In the genomic region with DNA sequence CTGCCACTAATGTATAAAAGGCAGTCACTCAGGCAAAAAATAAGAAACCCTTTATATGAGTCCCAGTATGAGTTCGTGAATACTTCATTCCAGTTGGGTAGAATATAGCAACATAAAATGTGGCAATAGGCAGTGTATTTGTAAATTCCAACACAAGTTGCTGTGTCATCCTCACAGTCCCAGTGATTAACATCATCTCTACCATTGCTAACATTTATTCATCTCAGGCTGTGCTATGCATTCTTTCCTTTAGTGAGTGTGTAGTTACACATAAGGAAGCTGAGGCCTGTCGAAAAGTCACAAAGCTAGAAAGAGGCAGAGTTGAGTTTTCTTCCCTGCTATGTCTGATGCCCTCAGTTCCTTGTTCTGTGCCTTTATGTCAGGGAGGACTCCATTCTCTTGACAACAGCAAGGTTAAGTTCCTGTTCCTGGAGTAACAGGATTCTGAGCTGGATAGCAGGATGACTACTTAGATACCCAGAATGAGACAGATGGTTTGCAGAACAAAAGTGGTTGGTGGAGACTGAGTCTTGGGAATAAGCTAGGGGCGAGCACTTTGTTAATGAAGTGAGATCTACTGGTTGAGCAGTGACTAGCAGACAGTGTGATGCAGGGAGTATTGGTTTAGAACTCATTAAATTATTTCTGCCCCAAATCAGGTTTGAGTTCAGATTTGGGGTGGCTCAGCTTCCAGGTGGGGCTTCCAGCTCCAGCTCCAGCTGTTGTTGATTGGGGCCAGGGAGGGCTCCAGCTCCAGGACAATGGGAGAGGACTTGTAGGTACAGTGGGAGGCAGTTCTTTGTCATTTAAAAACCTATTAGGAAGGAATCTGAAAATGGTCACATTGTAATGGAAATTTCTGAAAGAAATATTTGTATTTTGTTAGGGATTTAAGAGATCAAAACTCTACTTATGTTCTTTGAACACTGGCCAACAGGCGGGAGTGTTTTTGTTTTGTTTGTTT, we compare ENCODE assay signal across 9 cellular contexts.
DNase-seq lines count a peak whose midpoint lies in the region; ATAC-seq and TF ChIP-seq lines count a peak whose summit lies in the region.
"Had no signal": no experiment of that assay in that cellular context is flagged by ENCODE, and none has a peak within 500 bp of the region (broad histone marks: within the 10 kb centered on the region; RNA-seq: fewer than 3 reads in every experiment).

No MANE protein-coding gene starts in this region.

- ATAC-seq in WTC11 (peak; percentile 66), GM21576 (IDR thresholded peaks at IDR 0.05; ENCODE audit: unreplicated experiment) (no peak)

- peak overlapping the region; percentile 26 to 87 (median 77) for H3K27ac ChIP-seq in stomach
- H3K27ac ChIP-seq: VCaP had no signal

- 78 to 89% (median 84%) methylated on average over 4 of the region's 4 CpGs for WGBS in stomach, 5 donors

- TF ChIP-seq EP300 in stomach (IDR thresholded peaks at IDR 0.05): no peak

- peaks cover 56 to 100% (median 82%) of the 10 kb centered on the region in 4 donors for H3K4me1 ChIP-seq in stomach

- H3K27ac Mint-ChIP-seq in WTC11: peak overlapping the region; percentile 65

- intact Hi-C loops in stomach (cut with DNase I; ENCODE audit: low total_unique reads): no loop called here

- H3K4me3 Mint-ChIP-seq in WTC11: peak overlapping the region; percentile 30

- POLR2A ChIA-PET in WTC11 (lab: Charles Lee): interaction anchor here (0.8 kb wide), 1 partner anchor 9 kb away, joined by 3 read pairs; no protein-coding TSS in a partner anchor

- TF ChIP-seq POLR2A in stomach (IDR thresholded peaks at IDR 0.05): no peak

- H3K36me3 Mint-ChIP-seq in WTC11: peaks cover 9% of the 10 kb centered on the region; the same call in 1 of the 2 replicates

- CTCF ChIA-PET in WTC11 (lab: Charles Lee): interaction anchor here (0.7 to 2.5 kb wide), 2 partner anchors 11 to 33 kb away, joined by 4 to 8 read pairs; no protein-coding TSS in a partner anchor

- H3K4me3 ChIP-seq in stomach: no peak overlapping the region

- no peaks in the 10 kb centered on the region for H3K9me3 ChIP-seq in stomach

- TF ChIP-seq CTCF in WTC11 (IDR thresholded peaks at IDR 0.05): no peak
- TF ChIP-seq CTCF in stomach (IDR thresholded peaks at IDR 0.05): no peak

- H3K36me3 ChIP-seq in stomach: peaks cover 0 to 4% (median 0%) of the 10 kb centered on the region in 4 donors

- no peaks in the 10 kb centered on the region for H3K27me3 ChIP-seq in stomach

- peaks cover 79% of the 10 kb centered on the region for H3K4me1 Mint-ChIP-seq in WTC11

- no peaks in the 10 kb centered on the region for H3K27me3 Mint-ChIP-seq in WTC11 (ENCODE audit: low read depth)

- DNase-seq in SIG-M5 treated with dmso at 0.1 percent for 504 hours (lab: John Stamatoyannopoulos, UW; ENCODE audit: unreplicated experiment): peak; percentile 63
- no peak for DNase-seq in SIG-M5 (lab: John Stamatoyannopoulos, UW)
- no peak for DNase-seq in WTC11 (ENCODE audit: low spot score)
- peak; percentile 14 for DNase-seq in foreskin melanocyte
- no peak for DNase-seq in stomach
- DNase-seq in NCI-H1105 (lab: John Stamatoyannopoulos, UW): no peak
- DNase-seq in amygdala (lab: John Stamatoyannopoulos, UW): no peak

- no peaks in the 10 kb centered on the region for H3K9me3 Mint-ChIP-seq in WTC11

TF ChIP-seq in WTC11, 78 proteins besides CTCF, POLR2A, EP300 and RAD21:
- TF ChIP-seq, protein P1, sequence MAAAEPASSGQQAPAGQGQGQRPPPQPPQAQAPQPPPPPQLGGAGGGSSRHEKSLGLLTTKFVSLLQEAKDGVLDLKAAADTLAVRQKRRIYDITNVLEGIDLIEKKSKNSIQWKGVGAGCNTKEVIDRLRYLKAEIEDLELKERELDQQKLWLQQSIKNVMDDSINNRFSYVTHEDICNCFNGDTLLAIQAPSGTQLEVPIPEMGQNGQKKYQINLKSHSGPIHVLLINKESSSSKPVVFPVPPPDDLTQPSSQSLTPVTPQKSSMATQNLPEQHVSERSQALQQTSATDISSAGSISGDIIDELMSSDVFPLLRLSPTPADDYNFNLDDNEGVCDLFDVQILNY (CRISPR knock-in tag; IDR thresholded peaks at IDR 0.05): 0 out of 2 replicates have a peak, but pooled peaks have one; percentile 13
- TF ChIP-seq, protein P2, sequence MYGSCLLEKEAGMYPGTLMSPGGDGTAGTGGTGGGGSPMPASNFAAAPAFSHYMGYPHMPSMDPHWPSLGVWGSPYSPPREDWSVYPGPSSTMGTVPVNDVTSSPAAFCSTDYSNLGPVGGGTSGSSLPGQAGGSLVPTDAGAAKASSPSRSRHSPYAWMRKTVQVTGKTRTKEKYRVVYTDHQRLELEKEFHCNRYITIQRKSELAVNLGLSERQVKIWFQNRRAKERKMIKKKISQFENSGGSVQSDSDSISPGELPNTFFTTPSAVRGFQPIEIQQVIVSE (CRISPR knock-in tag; IDR thresholded peaks at IDR 0.05; ENCODE audit: borderline replicate concordance): no peak
- TF ChIP-seq NFE2L1 (CRISPR knock-in tag; IDR thresholded peaks at IDR 0.05) (no peak), ZNF263 (CRISPR knock-in tag; IDR thresholded peaks at IDR 0.05; ENCODE audit: low read depth) (no peak), NFATC4 (CRISPR knock-in tag; IDR thresholded peaks at IDR 0.05) (no peak), GRHL2 (CRISPR knock-in tag; IDR thresholded peaks at IDR 0.05; ENCODE audit: insufficient replicate concordance, severe bottlenecking) (no peak)
- TF ChIP-seq, protein P3, sequence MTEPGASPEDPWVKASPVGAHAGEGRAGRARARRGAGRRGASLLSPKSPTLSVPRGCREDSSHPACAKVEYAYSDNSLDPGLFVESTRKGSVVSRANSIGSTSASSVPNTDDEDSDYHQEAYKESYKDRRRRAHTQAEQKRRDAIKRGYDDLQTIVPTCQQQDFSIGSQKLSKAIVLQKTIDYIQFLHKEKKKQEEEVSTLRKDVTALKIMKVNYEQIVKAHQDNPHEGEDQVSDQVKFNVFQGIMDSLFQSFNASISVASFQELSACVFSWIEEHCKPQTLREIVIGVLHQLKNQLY (CRISPR knock-in tag; IDR thresholded peaks at IDR 0.05): no peak

Comparison
In these comparisons a context has a peak if more than half of its experiments do, and no peak if none do; other contexts are left out.
1. DNase-seq: peak in SIG-M5 treated with dmso at 0.1 percent for 504 hours (single experiment) and foreskin melanocyte (single experiment); none in SIG-M5 (single experiment), WTC11 (single experiment), stomach (single experiment), NCI-H1105 (single experiment) and amygdala (0 of 56).